In genomic region chr5:167389537-167389936, GRCh38 we compare ENCODE assay signal across 28 cellular contexts.
"Had no signal": no experiment of that assay in that cellular context is flagged by ENCODE, and none has a peak within 500 bp of the region (broad histone marks: within the 10 kb centered on the region; RNA-seq: fewer than 3 reads in every experiment).

No MANE protein-coding gene starts in this region.

- H3K27ac ChIP-seq: coronary artery, esophagus squamous epithelium, right lobe of liver, thoracic aorta, tibial nerve, upper lobe of left lung had no signal

- H3K4me3 ChIP-seq: coronary artery, esophagus squamous epithelium, lung, mucosa of descending colon, right lobe of liver, thoracic aorta, tibial nerve, upper lobe of left lung had no signal

- H3K27me3 Mint-ChIP-seq: memory B cell; naive B cell; natural killer cell treated with Interleukin-12 subunit alpha and Interleukin-12 subunit beta and Interleukin-15 and Interleukin-18, amount 100 ng/mL, for 72 hours; stimulated activated naive B cell treated with anti-CD40 and anti-IgM and Interleukin-4, amounts not matched to agents 10 μg/mL and 1 μg/mL and 100 μg/mL, for 72 hours; stimulated activated naive CD8-positive, alpha-beta T cell treated with anti-CD3 and anti-CD28 coated beads, Interleukin-15, Interleukin-2, amounts not matched to agents 100 ng/mL and 50 ng/mL, for 24 hours had no signal

- H3K4me3 Mint-ChIP-seq: immature natural killer cell; memory B cell; mesothelial cell of epicardium; naive B cell; natural killer cell treated with Interleukin-12 subunit alpha and Interleukin-12 subunit beta and Interleukin-15 and Interleukin-18, amount 100 ng/mL, for 72 hours; neural crest cell; stimulated activated naive B cell treated with anti-CD40 and anti-IgM and Interleukin-4, amounts not matched to agents 10 μg/mL and 1 μg/mL and 100 μg/mL, for 72 hours; stimulated activated naive CD8-positive, alpha-beta T cell treated with anti-CD3 and anti-CD28 coated beads, Interleukin-15, Interleukin-2, amounts not matched to agents 100 ng/mL and 50 ng/mL, for 24 hours had no signal

- ATAC-seq: left colon; left ventricle myocardium superior; mucosa of descending colon; natural killer cell treated with Interleukin-12 subunit alpha and Interleukin-12 subunit beta and Interleukin-15 and Interleukin-18, amount 100 ng/mL, for 72 hours; stimulated activated naive B cell treated with anti-CD40 and anti-IgM and Interleukin-4, amounts not matched to agents 10 μg/mL and 1 μg/mL and 100 μg/mL, for 72 hours had no signal

- H3K4me1 ChIP-seq: esophagus squamous epithelium, right lobe of liver, tibial nerve, upper lobe of left lung had no signal

- H3K36me3 ChIP-seq: esophagus squamous epithelium, right lobe of liver, thoracic aorta, tibial nerve, upper lobe of left lung had no signal

- H3K9me3 ChIP-seq: esophagus squamous epithelium, mucosa of descending colon, right lobe of liver, thoracic aorta, tibial nerve, upper lobe of left lung had no signal

- H3K27ac Mint-ChIP-seq: immature natural killer cell; memory B cell; mesothelial cell of epicardium; naive B cell; natural killer cell treated with Interleukin-12 subunit alpha and Interleukin-12 subunit beta and Interleukin-15 and Interleukin-18, amount 100 ng/mL, for 72 hours; stimulated activated naive B cell treated with anti-CD40 and anti-IgM and Interleukin-4, amounts not matched to agents 10 μg/mL and 1 μg/mL and 100 μg/mL, for 72 hours; stimulated activated naive CD8-positive, alpha-beta T cell treated with anti-CD3 and anti-CD28 coated beads, Interleukin-15, Interleukin-2, amounts not matched to agents 100 ng/mL and 50 ng/mL, for 24 hours had no signal

- H3K27me3 ChIP-seq: esophagus squamous epithelium, right lobe of liver, tibial nerve, upper lobe of left lung had no signal

- DNase-seq: dermis blood vessel endothelial cell; effector memory CD4-positive, alpha-beta T cell; erythroblast; esophagus squamous epithelium; hypothalamus; immature natural killer cell; islet precursor cell; kidney glomerular epithelial cell; left colon; left ventricle myocardium superior; mucosa of descending colon; naive B cell; nucleus accumbens; right lobe of liver; small intestine; stimulated activated CD4-positive, alpha-beta T cell treated with anti-CD3 and anti-CD28 coated beads, Interleukin-15, amount 100 ng/mL, for 24 hours; stimulated activated CD4-positive, alpha-beta T cell treated with anti-CD3 and anti-CD28 coated beads, Interleukin-2, amount 100 ng/mL, for 48 hours; stimulated activated naive B cell treated with anti-CD40 and anti-IgM and Interleukin-4, amounts not matched to agents 10 μg/mL and 1 μg/mL and 100 μg/mL, for 72 hours; upper lobe of left lung had no signal

- H3K36me3 Mint-ChIP-seq: memory B cell; naive B cell; stimulated activated naive B cell treated with anti-CD40 and anti-IgM and Interleukin-4, amounts not matched to agents 10 μg/mL and 1 μg/mL and 100 μg/mL, for 72 hours had no signal

- H3K4me1 Mint-ChIP-seq: immature natural killer cell; memory B cell; naive B cell; stimulated activated naive B cell treated with anti-CD40 and anti-IgM and Interleukin-4, amounts not matched to agents 10 μg/mL and 1 μg/mL and 100 μg/mL, for 72 hours had no signal
